17 cellular contexts compared by ENCODE assay signal in genomic region chr12:115794659-115795081, GRCh38.
DNase-seq lines count a peak whose midpoint lies in the region; ATAC-seq, FAIRE-seq and TF ChIP-seq lines count a peak whose summit lies in the region.
"Had no signal": no experiment of that assay in that cellular context is flagged by ENCODE, and none has a peak within 500 bp of the region (broad histone marks: within the 10 kb centered on the region; RNA-seq: fewer than 3 reads in every experiment).

No MANE protein-coding gene starts in this region.

- H2AFZ ChIP-seq in HCT116 (ENCODE audit: low read depth, low read length, poor library complexity, severe bottlenecking), result no peak overlapping the region

- no peaks in the 10 kb centered on the region for H3K36me3 ChIP-seq in HCT116 (ENCODE audit: control insufficient read depth in 1 of 2, insufficient read depth in 2 of 2, low read length in 2 of 2)

- peak; percentile 35 for TF ChIP-seq CTCF in C4-2B (conservative IDR thresholded peaks at IDR 0.05)
- TF ChIP-seq CTCF in HCT116 (IDR thresholded peaks at IDR 0.05 in 2 of 3, conservative IDR thresholded peaks at IDR 0.05 in 1 of 3; ENCODE audit: borderline replicate concordance in 1 of 3, insufficient read depth in 1 of 3, low read depth in 2 of 3, low read length in 2 of 3), result no peak

- POLR2A ChIA-PET in HCT116 (lab: Charles Lee) (no interaction called here), HEK293T (lab: Yijun Ruan, JAX) (no interaction called here)

- RAD21 ChIA-PET in HCT116 (lab: Charles Lee; ENCODE audit: low non-redundant PET in 1 of 2, low total read pairs in 2 of 2, uncharacterized antibody in 2 of 2, unreplicated experiment in 2 of 2), result no interaction called here

- peaks cover 0 to 9% of the 10 kb centered on the region in 2 experiments; a peak in 1 of 4 replicates for H3K4me1 ChIP-seq in HCT116 (ENCODE audit: control insufficient read depth in 1 of 2, insufficient read depth in 2 of 2, low read length in 2 of 2)

- H3K79me2 ChIP-seq in HCT116 (ENCODE audit: insufficient read depth, low read length), result no peaks in the 10 kb centered on the region

- ATAC-seq in HCT116 (no peak; the same call in 1 of the 2 replicates), GM18907 (IDR thresholded peaks at IDR 0.05; ENCODE audit: unreplicated experiment) (no peak)
- ATAC-seq: activated T-cell treated with anti-CD3 and anti-CD28 coated beads, Interleukin-2, amount 50 U/mL, for 72 hours; right cardiac atrium had no signal

- no peak overlapping the region for H3K27ac ChIP-seq in C4-2B
- no peak overlapping the region for H3K27ac ChIP-seq in HCT116 (ENCODE audit: low read depth, low read length)

- TF ChIP-seq POLR2A in HCT116 (IDR thresholded peaks at IDR 0.05; ENCODE audit: borderline replicate concordance, extremely low read depth, insufficient read depth, insufficient read length) (no peak), GM12891 (IDR thresholded peaks at IDR 0.05; ENCODE audit: low read depth, low read length) (no peak)

- TF ChIP-seq RAD21 in HCT116 (IDR thresholded peaks at IDR 0.05; ENCODE audit: low read depth), result peak; percentile 20; the same call in 1 of the 2 replicates

- no peak for FAIRE-seq in GM12891 (lab: Jason Lieb, UNC)
- FAIRE-seq: TTC549 had no signal

- intact Hi-C loops in HCT116 (cut with micrococcal nuclease), result loop anchor here (2.0 kb wide), 1 partner anchor 122 kb away; no protein-coding TSS in a partner anchor

- no TSS peak for BruUV-seq in HCT116 (replicated peaks; lab: Mats Ljungman, UMichigan)

- H3K27me3 ChIP-seq in HCT116 (ENCODE audit: insufficient read depth, low read length), result peaks cover 9% of the 10 kb centered on the region

- H3K4me2 ChIP-seq in HCT116 (ENCODE audit: low read length), result no peak overlapping the region

- H3K9me3 ChIP-seq in HCT116 (ENCODE audit: control insufficient read depth in 1 of 2, insufficient read depth in 1 of 2, low read depth in 1 of 2, low read length in 2 of 2), result no peaks in the 10 kb centered on the region

- DNase-seq in HCT116 (ENCODE audit: low read depth, low spot score) (no peak), NCI-H69 (lab: John Stamatoyannopoulos, UW) (peak; percentile 38), globus pallidus (ENCODE audit: low spot score) (peak; percentile 2), HPDE6-E6E7 (ENCODE audit: extremely low spot score) (no peak), GM12891 (ENCODE audit: insufficient read length, low spot score) (no peak), HEK293T (ENCODE audit: extremely low spot score) (no peak)
- DNase-seq: activated CD4-positive, alpha-beta T cell treated with anti-CD3 and anti-CD28 coated beads, Interleukin-2, amount 50 U/mL, for 48 hours; activated T-cell treated with anti-CD3 and anti-CD28 coated beads, Interleukin-2, amount 50 U/mL, for 72 hours; HCEC 1CT; KG1; NCI-H2029; right cardiac atrium; stimulated activated CD4-positive, alpha-beta T cell treated with anti-CD3 and anti-CD28 coated beads, Interleukin-2, amount 100 ng/mL, for 48 hours had no signal

- CTCF ChIA-PET in HCT116 (lab: Charles Lee) (no interaction called here), HEK293T (lab: Yijun Ruan, JAX) (no interaction called here)

- H3K9ac ChIP-seq in HCT116 (ENCODE audit: low read length), result no peak overlapping the region

- no peak overlapping the region for H3K4me3 ChIP-seq in HCT116 (replicated peaks in 1 of 2; ENCODE audit: low read depth in 1 of 2, low read length in 2 of 2)
- H3K4me3 ChIP-seq: lung had no signal

- no peaks in the 10 kb centered on the region for H3K9me2 ChIP-seq in HCT116 (ENCODE audit: insufficient read depth)

- no peaks in the 10 kb centered on the region for H4K20me1 ChIP-seq in HCT116 (ENCODE audit: insufficient read depth)

TF ChIP-seq in HCT116, 20 proteins besides CTCF, POLR2A, EP300 and RAD21:
- TF ChIP-seq EZH2phosphoT487 (IDR thresholded peaks at IDR 0.05; ENCODE audit: borderline replicate concordance), result no peak

TF ChIP-seq in GM12891, 5 proteins besides CTCF, POLR2A, EP300 and RAD21:
- TF ChIP-seq POLR2AphosphoS5 (IDR thresholded peaks at IDR 0.05; ENCODE audit: low read depth, low read length) (no peak), SPI1 (IDR thresholded peaks at IDR 0.05; ENCODE audit: low read depth, low read length) (no peak), TAF1 (IDR thresholded peaks at IDR 0.05; ENCODE audit: low read depth, low read length) (no peak), PAX5 (IDR thresholded peaks at IDR 0.05; ENCODE audit: insufficient read depth, low read length, severe bottlenecking) (no peak), POU2F2 (IDR thresholded peaks at IDR 0.05; ENCODE audit: low read depth, low read length) (no peak)

TF ChIP-seq in HEK293T, 16 proteins besides CTCF, POLR2A, EP300 and RAD21:
- TF ChIP-seq ELF4 (IDR thresholded peaks at IDR 0.05) (no peak), ZNF384 (IDR thresholded peaks at IDR 0.05) (no peak), BHLHE40 (IDR thresholded peaks at IDR 0.05; ENCODE audit: borderline replicate concordance) (no peak), SUZ12 (IDR thresholded peaks at IDR 0.05) (no peak), FOXM1 (IDR thresholded peaks at IDR 0.05; ENCODE audit: borderline replicate concordance) (no peak), ARNT (IDR thresholded peaks at IDR 0.05) (no peak), TARDBP (IDR thresholded peaks at IDR 0.05) (no peak), FOXK2 (IDR thresholded peaks at IDR 0.05) (no peak), LEF1 (IDR thresholded peaks at IDR 0.05; ENCODE audit: borderline replicate concordance) (no peak), HDGF (IDR thresholded peaks at IDR 0.05; ENCODE audit: borderline replicate concordance) (no peak), PKNOX1 (IDR thresholded peaks at IDR 0.05) (no peak), FOXA1 (IDR thresholded peaks at IDR 0.05) (no peak)

Comparison
In these comparisons a context has a peak if more than half of its experiments do, and no peak if none do; other contexts are left out.
1. DNase-seq: peak in NCI-H69 (single experiment) and globus pallidus (single experiment); none in HCT116 (single experiment), HPDE6-E6E7 (single experiment), GM12891 (single experiment) and HEK293T (single experiment).